In genomic region chr17:50219939-50220465, GRCh38 we compare ENCODE assay signal across 9 cellular contexts. TPM values are rescaled to one million over a fixed set of nuclear protein-coding genes. Genes with fewer than 3 reads are reported as not detected.
DNase-seq lines count a peak whose midpoint lies in the region; ATAC-seq, FAIRE-seq and TF ChIP-seq lines count a peak whose summit lies in the region.
"Had no signal": no experiment of that assay in that cellular context is flagged by ENCODE, and none has a peak within 500 bp of the region (broad histone marks: within the 10 kb centered on the region; RNA-seq: fewer than 3 reads in every experiment).

No MANE protein-coding gene starts in this region.

- peak overlapping the region; percentile 94 for H3K18ac ChIP-seq in IMR-90 (ENCODE audit: low read depth, low read length)

- no peak overlapping the region for H3K4me3 Mint-ChIP-seq in type B pancreatic cell
- H3K4me3 Mint-ChIP-seq: activated T-helper 17 cell treated with anti-CD3 and anti-CD28 coated beads, Interleukin-2, amount 50 U/mL, for 72 hours had no signal

- H3K9me3 Mint-ChIP-seq in type B pancreatic cell: no peaks in the 10 kb centered on the region
- H3K9me3 Mint-ChIP-seq: activated T-helper 17 cell treated with anti-CD3 and anti-CD28 coated beads, Interleukin-2, amount 50 U/mL, for 72 hours had no signal

- peak overlapping the region; percentile 87 for H3K27ac ChIP-seq in IMR-90 (ENCODE audit: insufficient read depth, low read length)
- H3K27ac ChIP-seq in coronary artery: peak overlapping the region; percentile 82 to 94
- peak overlapping the region; percentile 18 for H3K27ac ChIP-seq in HepG2 (ENCODE audit: extremely low read length, insufficient read depth, low read length)
- no peak overlapping the region for H3K27ac ChIP-seq in small intestine (ENCODE audit: low read depth in 1 of 2, low read length in 1 of 2)
- no peak overlapping the region for H3K27ac ChIP-seq in dorsolateral prefrontal cortex

- peaks cover 38% of the 10 kb centered on the region for H3K4me1 ChIP-seq in IMR-90 (ENCODE audit: control insufficient read depth, insufficient read depth, low read length)
- peaks cover 40% of the 10 kb centered on the region for H3K4me1 ChIP-seq in HepG2 (ENCODE audit: insufficient read depth, low read length)
- no peaks in the 10 kb centered on the region for H3K4me1 ChIP-seq in small intestine (ENCODE audit: control insufficient read depth in 2 of 2, insufficient read depth in 1 of 2, low read depth in 1 of 2, low read length in 1 of 2)

- peak overlapping the region; percentile 73 for H3K9ac ChIP-seq in IMR-90 (ENCODE audit: low read depth, low read length)
- no peak overlapping the region for H3K9ac ChIP-seq in HepG2 (ENCODE audit: insufficient read depth, low read depth, low read length)

- WGBS in IMR-90 (ENCODE audit: extremely low coverage in 2 of 2, insufficient read length in 1 of 2), 2 experiments: no CpG with 5 or more reads among the region's 4 CpGs
- 0% methylated on average over 4 of the region's 4 CpGs for WGBS in HepG2 (ENCODE audit: low lambda C conversion rate)
- 43 to 47% (median 45%) methylated on average over 4 of the region's 4 CpGs for WGBS in small intestine, 3 donors

- TF ChIP-seq RAD21 in IMR-90 (IDR thresholded peaks at IDR 0.05; ENCODE audit: low read length) (no peak; the same call in 1 of the 2 replicates), HepG2 (CRISPR knock-in tag; IDR thresholded peaks at IDR 0.05) (no peak; the same call in 1 of the 2 replicates)

- H2BK5ac ChIP-seq in IMR-90 (ENCODE audit: low read depth, low read length, poor library complexity, severe bottlenecking): peak overlapping the region; percentile 95

- H4K8ac ChIP-seq in IMR-90 (ENCODE audit: low read depth in 2 of 2, low read length in 2 of 2): peak overlapping the region; percentile 62 to 93

- DNase-seq in IMR-90 (peak; percentile 75), coronary artery (ENCODE audit: low spot score) (peak; percentile 80), HepG2 (ENCODE audit: low spot score) (peak; percentile 87), type B pancreatic cell (ENCODE audit: extremely low spot score, unreplicated experiment) (no peak), small intestine (no peak), dorsolateral prefrontal cortex (no peak)

- H3K4ac ChIP-seq in IMR-90 (ENCODE audit: low read depth, low read length): peak overlapping the region; percentile 93

- H3K36me3 ChIP-seq in IMR-90 (ENCODE audit: control insufficient read depth, insufficient read depth, low read length) (no peaks in the 10 kb centered on the region), HepG2 (replicated peaks in 1 of 2; ENCODE audit: control insufficient read depth in 1 of 2, insufficient read depth in 2 of 2, low read length in 2 of 2) (no peaks in the 10 kb centered on the region), small intestine (ENCODE audit: control insufficient read depth in 2 of 2, insufficient read depth in 2 of 2, low read length in 2 of 2) (no peaks in the 10 kb centered on the region)

- peak overlapping the region; percentile 94 for H2BK120ac ChIP-seq in IMR-90 (ENCODE audit: low read depth, low read length)

- H3K9me3 ChIP-seq in IMR-90 (ENCODE audit: control insufficient read depth, insufficient read depth, low read length) (no peaks in the 10 kb centered on the region), HepG2 (ENCODE audit: low read length) (peaks cover 5% of the 10 kb centered on the region; the same call in 1 of the 2 replicates), small intestine (ENCODE audit: control insufficient read depth, low read depth) (no peaks in the 10 kb centered on the region)

- peak; percentile 26 to 34; a peak in 1 of 4 replicates for TF ChIP-seq EP300 in HepG2 (IDR thresholded peaks at IDR 0.05; ENCODE audit: low read depth in 2 of 2, low read length in 2 of 2)
- no peak for TF ChIP-seq EP300 in HepG2 (CRISPR knock-in tag; IDR thresholded peaks at IDR 0.05; ENCODE audit: borderline replicate concordance)

- no TSS peak for BruUV-seq in IMR-90 (replicated peaks; lab: Mats Ljungman, UMichigan)
- BruUV-seq in HepG2 (replicated peaks; lab: Mats Ljungman, UMichigan): no TSS peak

- intact Hi-C loops in IMR-90 (cut with micrococcal nuclease) (loop anchor here (1.0 kb wide), 1 partner anchor 46 kb away; no protein-coding TSS in a partner anchor), HepG2 (cut with micrococcal nuclease; ENCODE audit: unreplicated experiment) (no loop called here), dorsolateral prefrontal cortex (cut with DNase I) (no loop called here)

- H3K27ac Mint-ChIP-seq in type B pancreatic cell: peak overlapping the region; percentile 58
- H3K27ac Mint-ChIP-seq: activated T-helper 17 cell treated with anti-CD3 and anti-CD28 coated beads, Interleukin-2, amount 50 U/mL, for 72 hours had no signal

- no peaks in the 10 kb centered on the region for H3K27me3 ChIP-seq in IMR-90 (ENCODE audit: control insufficient read depth, insufficient read depth, low read length)
- H3K27me3 ChIP-seq in HepG2 (ENCODE audit: control insufficient read depth in 1 of 2, insufficient read depth in 2 of 2, low read length in 2 of 2): no peaks in the 10 kb centered on the region; a peak in 1 of 5 replicates
- H3K27me3 ChIP-seq in small intestine (ENCODE audit: control insufficient read depth in 2 of 2, insufficient read depth in 2 of 2, low read length in 2 of 2): peaks cover 0 to 2% of the 10 kb centered on the region in 2 donors
- peaks cover 0 to 9% (median 0%) of the 10 kb centered on the region in 45 donors for H3K27me3 ChIP-seq in dorsolateral prefrontal cortex

- H2AK5ac ChIP-seq in IMR-90 (ENCODE audit: low read depth, low read length): peak overlapping the region; percentile 84

- TF ChIP-seq CTCF in IMR-90 (conservative IDR thresholded peaks at IDR 0.05; ENCODE audit: low read depth, low read length) (no peak), coronary artery (IDR thresholded peaks at IDR 0.05) (no peak), HepG2 (CRISPR knock-in tag; IDR thresholded peaks at IDR 0.05) (peak; percentile 3; the same call in 1 of the 2 replicates), type B pancreatic cell (conservative IDR thresholded peaks at IDR 0.05) (no peak), dorsolateral prefrontal cortex (IDR thresholded peaks at IDR 0.05 in 54 of 56, conservative IDR thresholded peaks at IDR 0.05 in 2 of 56; ENCODE audit: low read depth in 1 of 56, partially characterized antibody in 56 of 56) (no peak)

- H3K4me2 ChIP-seq in IMR-90 (ENCODE audit: low read depth, low read length): peak overlapping the region; percentile 94
- peak overlapping the region; percentile 57 for H3K4me2 ChIP-seq in HepG2 (ENCODE audit: low read depth, low read length)

- H3K56ac ChIP-seq in IMR-90 (ENCODE audit: extremely low read depth, insufficient read depth, low read length): peak overlapping the region; percentile 93

- CTCF ChIA-PET in IMR-90 (lab: Yijun Ruan, JAX): interaction anchor here (0.6 to 2.2 kb wide), 2 partner anchors 9 to 49 kb away, joined by 3 to 10 read pairs; no protein-coding TSS in a partner anchor
- CTCF ChIA-PET in HepG2 (lab: Yijun Ruan, JAX; ENCODE audit: low intra/inter-chr PET ratio, low total read pairs): interaction anchor here (1.2 kb wide), 1 partner anchor 19 kb away, joined by 3 read pairs; no protein-coding TSS in a partner anchor

- H3K79me2 ChIP-seq in HepG2 (ENCODE audit: insufficient read depth, low read length): no peaks in the 10 kb centered on the region

- TF ChIP-seq POLR2A in IMR-90 (IDR thresholded peaks at IDR 0.05; ENCODE audit: low read depth, low read length) (peak; percentile 40; the same call in 1 of the 2 replicates), HepG2 (IDR thresholded peaks at IDR 0.05; ENCODE audit: insufficient read depth in 1 of 2, low read depth in 2 of 2, low read length in 2 of 2) (0 out of 4 replicates have a peak, but pooled peaks of 1 of the 2 experiments have one; percentile 39)

- H2AK9ac ChIP-seq in IMR-90 (replicated peaks; ENCODE audit: low read depth, low read length, poor library complexity): peak overlapping the region; percentile 38

- in situ Hi-C loops in IMR-90 (cut with MboI; ENCODE audit: low sequenced_read_pairs): no loop called here
- in situ Hi-C loops in HepG2 (cut with HindIII; ENCODE audit: extremely low pct_ligation_motif_present, low pct_unique_long_range_greater_than_20kb): no loop called here

- H3K27me3 Mint-ChIP-seq in type B pancreatic cell: peaks cover 6% of the 10 kb centered on the region

- peak overlapping the region; percentile 87 for H2BK15ac ChIP-seq in IMR-90 (ENCODE audit: low read depth, low read length)

- H3K79me1 ChIP-seq in IMR-90 (ENCODE audit: low read depth in 1 of 2, low read length in 2 of 2): peaks cover 13 to 54% of the 10 kb centered on the region in 2 experiments; a peak in 3 of 4 replicates

- H4K20me1 ChIP-seq in IMR-90 (ENCODE audit: insufficient read depth, low read length) (peaks cover 4% of the 10 kb centered on the region; the same call in 1 of the 2 replicates), HepG2 (ENCODE audit: insufficient read depth, low read length) (no peaks in the 10 kb centered on the region)

- H3K36me3 Mint-ChIP-seq in type B pancreatic cell: no peaks in the 10 kb centered on the region

- H3K4me3 ChIP-seq in IMR-90 (ENCODE audit: insufficient read depth, low read depth, low read length): peak overlapping the region; percentile 41; the same call in 1 of the 2 replicates
- peak overlapping the region; percentile 25 for H3K4me3 ChIP-seq in coronary artery
- peak overlapping the region in 2 of 3 experiments; percentile 11 to 20; a peak in 1 of 6 replicates for H3K4me3 ChIP-seq in HepG2 (replicated peaks in 1 of 3; ENCODE audit: insufficient read depth in 1 of 3, low read depth in 2 of 3, low read length in 3 of 3)
- H3K4me3 ChIP-seq in small intestine (ENCODE audit: low read depth in 1 of 2, low read length in 2 of 2): no peak overlapping the region
- H3K4me3 ChIP-seq in dorsolateral prefrontal cortex: no peak overlapping the region

- peaks cover 45% of the 10 kb centered on the region for H3K4me1 Mint-ChIP-seq in type B pancreatic cell (ENCODE audit: unreplicated experiment)
- H3K4me1 Mint-ChIP-seq: activated T-helper 17 cell treated with anti-CD3 and anti-CD28 coated beads, Interleukin-2, amount 50 U/mL, for 72 hours had no signal

- H2AFZ ChIP-seq in IMR-90 (replicated peaks; ENCODE audit: low read length, poor library complexity): peak overlapping the region; percentile 27
- no peak overlapping the region for H2AFZ ChIP-seq in HepG2 (ENCODE audit: low read length)

- FAIRE-seq in HepG2 (lab: Jason Lieb, UNC) (peak; percentile 89), small intestine (lab: Jason Lieb, UNC) (no peak)

- peak overlapping the region; percentile 92 for H2BK20ac ChIP-seq in IMR-90 (ENCODE audit: low read depth, low read length)

- peak overlapping the region; percentile 86 for H4K5ac ChIP-seq in IMR-90 (ENCODE audit: low read depth, low read length)

- ATAC-seq in IMR-90 (ENCODE audit: low read depth) (peak; percentile 50), HepG2 (peak; percentile 97), GM19023 (IDR thresholded peaks at IDR 0.05; ENCODE audit: unreplicated experiment) (no peak)
- no peak for ATAC-seq in activated CD4-positive, CD25-positive, alpha-beta regulatory T cell treated with anti-CD3 and anti-CD28 coated beads, Interleukin-2, amount 50 U/mL, for 24 hours
- ATAC-seq: activated T-helper 17 cell treated with anti-CD3 and anti-CD28 coated beads, Interleukin-2, amount 50 U/mL, for 72 hours had no signal

- H3K23ac ChIP-seq in IMR-90 (ENCODE audit: low read depth, low read length): peak overlapping the region; percentile 84

- dilution Hi-C loops in IMR-90 (cut with HindIII; ENCODE audit: low sequenced_read_pairs, unreplicated experiment): no loop called here

- POLR2A ChIA-PET in IMR-90 (lab: Charles Lee; ENCODE audit: unreplicated experiment) (interaction anchor here (0.7 to 3.2 kb wide), 11 partner anchors 10 to 39 kb away, joined by 3 to 35 read pairs (median 3); partner anchors contain the start of gene COL1A1), HepG2 (lab: Yijun Ruan, JAX) (interaction anchor here (1.3 kb wide), 1 partner anchor 10 kb away, joined by 3 read pairs; no protein-coding TSS in a partner anchor)

- peak overlapping the region; percentile 96 for H4K91ac ChIP-seq in IMR-90 (ENCODE audit: insufficient read depth, low read depth, low read length)

- peak overlapping the region; percentile 94 for H3K14ac ChIP-seq in IMR-90 (replicated peaks; ENCODE audit: low read depth, low read length)

- peaks cover 19% of the 10 kb centered on the region for H3K9me1 ChIP-seq in IMR-90 (ENCODE audit: insufficient read depth, low read length)

RNA-seq across cellular contexts. Expression of gene COL1A1, which starts 18.6 kb away (rescaled TPM):
- total RNA-seq in IMR-90 (2012; rRNA removed): 1,825 and 2,180 TPM in 2 replicates
- polyA plus RNA-seq in IMR-90 (2012; rRNA removed): 4,117 and 4,350 TPM in 2 replicates
- 6,648 and 7,973 TPM in 2 replicates for polyA plus RNA-seq in IMR-90 (2012; cell fraction: cytosol; rRNA removed)
- polyA plus RNA-seq in IMR-90 (2012; cell fraction: nucleus; rRNA removed; ENCODE audit: low replicate concordance): 7,018 and 18,611 TPM in 2 replicates
- 0.17 TPM in 1 of 2 replicates, not detected in the other for total RNA-seq in HepG2 (2016; rRNA removed; fragmentation: Illumina TruSeq; extraction: Trizol)
- total RNA-seq in HepG2 (2016; cell fraction: cytosol; rRNA removed; fragmentation: Illumina TruSeq; extraction: Trizol; ENCODE audit: low read depth): not detected in 2 replicates
- 0.03 and 0.06 TPM in 2 replicates for total RNA-seq in HepG2 (2016; cell fraction: insoluble cytoplasmic fraction; rRNA removed; fragmentation: Illumina TruSeq; extraction: Trizol)
- 0.09 and 0.24 TPM in 2 replicates for total RNA-seq in HepG2 (2016; cell fraction: membrane; rRNA removed; fragmentation: Illumina TruSeq; extraction: Trizol)
- total RNA-seq in HepG2 (2016; cell fraction: nucleus; rRNA removed; fragmentation: Illumina TruSeq; extraction: Trizol): 0.68 and 0.72 TPM in 2 replicates
- 0.05 and 0.14 TPM in 2 replicates for polyA plus RNA-seq in HepG2 (2011; rRNA removed)
- polyA plus RNA-seq in HepG2 (2011; cell fraction: cytosol; rRNA removed): 0.01 TPM in 1 of 2 replicates, not detected in the other
- 1.7 and 2.5 TPM in 2 replicates for polyA plus RNA-seq in HepG2 (2011; cell fraction: nucleus; rRNA removed)
- polyA plus RNA-seq in HepG2 (2012): 0.19 TPM in 2 replicates
- 0.03 TPM in 1 of 2 replicates, not detected in the other for polyA plus RNA-seq in HepG2 (2016; cell fraction: cytosol; fragmentation: Illumina TruSeq; extraction: Trizol; ENCODE audit: low read depth)
- polyA plus RNA-seq in HepG2 (2016; cell fraction: insoluble cytoplasmic fraction; fragmentation: Illumina TruSeq; extraction: Trizol; ENCODE audit: low read depth): 0.07 TPM in 1 of 2 replicates, not detected in the other
- not detected in 2 replicates for polyA plus RNA-seq in HepG2 (2016; cell fraction: membrane; fragmentation: Illumina TruSeq; extraction: Trizol; ENCODE audit: low read depth)
- polyA plus RNA-seq in HepG2 (2016; cell fraction: nucleus; fragmentation: Illumina TruSeq; extraction: Trizol; ENCODE audit: insufficient read depth, low read depth): 1.00 and 2.8 TPM in 2 replicates
- polyA minus RNA-seq in HepG2 (2011; rRNA and poly(A)+ RNA removed; ENCODE audit: low replicate concordance): 35.8 TPM in 1 of 2 replicates, not detected in the other
- 0.70 and 0.79 TPM in 2 replicates for polyA minus RNA-seq in HepG2 (2011; cell fraction: cytosol; rRNA and poly(A)+ RNA removed)
- 0.52 and 1.2 TPM in 2 replicates for polyA minus RNA-seq in HepG2 (2011; cell fraction: nucleus; rRNA and poly(A)+ RNA removed)
- 31.0 and 201 TPM in 2 replicates for total RNA-seq in type B pancreatic cell (ENCODE audit: low replicate concordance)
- polyA plus RNA-seq in small intestine: 10 to 100 TPM in 1 of 3 donors, 1 to 10 TPM in 2; 2.2 to 51.6 (median 2.7) TPM
- total RNA-seq in dorsolateral prefrontal cortex: 10 to 100 TPM in 16 of 120 experiments, 1 to 10 TPM in 95, under 1 TPM in 9; 0.25 to 23.1 (median 3.3) TPM

RNA-seq across cellular contexts. Expression of gene SGCA, which starts 54.2 kb away (rescaled TPM):
- total RNA-seq in IMR-90 (2012; rRNA removed): not detected in 2 replicates
- 0.19 and 0.55 TPM in 2 replicates for polyA plus RNA-seq in IMR-90 (2012; rRNA removed)
- polyA plus RNA-seq in IMR-90 (2012; cell fraction: cytosol; rRNA removed): 0.36 and 0.43 TPM in 2 replicates
- 0.34 TPM in 1 of 2 replicates, not detected in the other for polyA plus RNA-seq in IMR-90 (2012; cell fraction: nucleus; rRNA removed; ENCODE audit: low replicate concordance)
- not detected in 2 replicates for total RNA-seq in HepG2 (2016; rRNA removed; fragmentation: Illumina TruSeq; extraction: Trizol)
- total RNA-seq in HepG2 (2016; cell fraction: cytosol; rRNA removed; fragmentation: Illumina TruSeq; extraction: Trizol; ENCODE audit: low read depth): not detected in 2 replicates
- not detected in 2 replicates for total RNA-seq in HepG2 (2016; cell fraction: insoluble cytoplasmic fraction; rRNA removed; fragmentation: Illumina TruSeq; extraction: Trizol)
- total RNA-seq in HepG2 (2016; cell fraction: membrane; rRNA removed; fragmentation: Illumina TruSeq; extraction: Trizol): not detected in 2 replicates
- total RNA-seq in HepG2 (2016; cell fraction: nucleus; rRNA removed; fragmentation: Illumina TruSeq; extraction: Trizol): not detected in 2 replicates
- polyA plus RNA-seq in HepG2 (2011; rRNA removed): not detected in 2 replicates
- not detected in 2 replicates for polyA plus RNA-seq in HepG2 (2011; cell fraction: cytosol; rRNA removed)
- polyA plus RNA-seq in HepG2 (2011; cell fraction: nucleus; rRNA removed): 0.42 TPM in 1 of 2 replicates, not detected in the other
- not detected in 2 replicates for polyA plus RNA-seq in HepG2 (2012)
- not detected in 2 replicates for polyA plus RNA-seq in HepG2 (2016; cell fraction: cytosol; fragmentation: Illumina TruSeq; extraction: Trizol; ENCODE audit: low read depth)
- polyA plus RNA-seq in HepG2 (2016; cell fraction: insoluble cytoplasmic fraction; fragmentation: Illumina TruSeq; extraction: Trizol; ENCODE audit: low read depth): not detected in 2 replicates
- polyA plus RNA-seq in HepG2 (2016; cell fraction: membrane; fragmentation: Illumina TruSeq; extraction: Trizol; ENCODE audit: low read depth): not detected in 2 replicates
- not detected in 2 replicates for polyA plus RNA-seq in HepG2 (2016; cell fraction: nucleus; fragmentation: Illumina TruSeq; extraction: Trizol; ENCODE audit: insufficient read depth, low read depth)
- 0.19 TPM in 1 of 2 replicates, not detected in the other for polyA minus RNA-seq in HepG2 (2011; rRNA and poly(A)+ RNA removed; ENCODE audit: low replicate concordance)
- polyA minus RNA-seq in HepG2 (2011; cell fraction: cytosol; rRNA and poly(A)+ RNA removed): not detected in 2 replicates
- polyA minus RNA-seq in HepG2 (2011; cell fraction: nucleus; rRNA and poly(A)+ RNA removed): not detected in 2 replicates
- total RNA-seq in type B pancreatic cell (ENCODE audit: low replicate concordance): 0.72 TPM in 1 of 2 replicates, not detected in the other
- polyA plus RNA-seq in small intestine: 1 to 10 TPM in 2 of 3 donors, not detected in 1; 5.0 to 6.2 TPM
- total RNA-seq in dorsolateral prefrontal cortex: 1 to 10 TPM in 57 of 120 experiments, under 1 TPM in 26, not detected in 37; 0.37 to 7.6 (median 1.3) TPM
- total RNA-seq: activated T-helper 17 cell treated with anti-CD3 and anti-CD28 coated beads, Interleukin-2, amount 50 U/mL, for 72 hours had no signal

RNA-seq across cellular contexts. Expression of gene TMEM92, which starts 54.3 kb away (rescaled TPM):
- total RNA-seq in IMR-90 (2012; rRNA removed): 0.18 and 0.28 TPM in 2 replicates
- polyA plus RNA-seq in IMR-90 (2012; rRNA removed): 0.86 and 1.7 TPM in 2 replicates
- 0.90 and 1.4 TPM in 2 replicates for polyA plus RNA-seq in IMR-90 (2012; cell fraction: cytosol; rRNA removed)
- 1.0 and 1.1 TPM in 2 replicates for polyA plus RNA-seq in IMR-90 (2012; cell fraction: nucleus; rRNA removed; ENCODE audit: low replicate concordance)
- not detected in 2 replicates for total RNA-seq in HepG2 (2016; rRNA removed; fragmentation: Illumina TruSeq; extraction: Trizol)
- total RNA-seq in HepG2 (2016; cell fraction: cytosol; rRNA removed; fragmentation: Illumina TruSeq; extraction: Trizol; ENCODE audit: low read depth): not detected in 2 replicates
- total RNA-seq in HepG2 (2016; cell fraction: insoluble cytoplasmic fraction; rRNA removed; fragmentation: Illumina TruSeq; extraction: Trizol): not detected in 2 replicates
- total RNA-seq in HepG2 (2016; cell fraction: membrane; rRNA removed; fragmentation: Illumina TruSeq; extraction: Trizol): 0.14 TPM in 1 of 2 replicates, not detected in the other
- total RNA-seq in HepG2 (2016; cell fraction: nucleus; rRNA removed; fragmentation: Illumina TruSeq; extraction: Trizol): not detected in 2 replicates
- polyA plus RNA-seq in HepG2 (2011; rRNA removed): 0.07 and 0.10 TPM in 2 replicates
- 0.25 and 0.47 TPM in 2 replicates for polyA plus RNA-seq in HepG2 (2011; cell fraction: cytosol; rRNA removed)
- 0.07 and 0.08 TPM in 2 replicates for polyA plus RNA-seq in HepG2 (2011; cell fraction: nucleus; rRNA removed)
- 0.11 and 0.31 TPM in 2 replicates for polyA plus RNA-seq in HepG2 (2012)
- polyA plus RNA-seq in HepG2 (2016; cell fraction: cytosol; fragmentation: Illumina TruSeq; extraction: Trizol; ENCODE audit: low read depth): 0.05 and 0.06 TPM in 2 replicates
- polyA plus RNA-seq in HepG2 (2016; cell fraction: insoluble cytoplasmic fraction; fragmentation: Illumina TruSeq; extraction: Trizol; ENCODE audit: low read depth): not detected in 2 replicates
- polyA plus RNA-seq in HepG2 (2016; cell fraction: membrane; fragmentation: Illumina TruSeq; extraction: Trizol; ENCODE audit: low read depth): 0.23 TPM in 1 of 2 replicates, not detected in the other
- not detected in 2 replicates for polyA plus RNA-seq in HepG2 (2016; cell fraction: nucleus; fragmentation: Illumina TruSeq; extraction: Trizol; ENCODE audit: insufficient read depth, low read depth)
- polyA minus RNA-seq in HepG2 (2011; rRNA and poly(A)+ RNA removed; ENCODE audit: low replicate concordance): 0.32 and 15.1 TPM in 2 replicates
- not detected in 2 replicates for polyA minus RNA-seq in HepG2 (2011; cell fraction: cytosol; rRNA and poly(A)+ RNA removed)
- polyA minus RNA-seq in HepG2 (2011; cell fraction: nucleus; rRNA and poly(A)+ RNA removed): not detected in 2 replicates
- 1.6 and 1.8 TPM in 2 replicates for total RNA-seq in type B pancreatic cell (ENCODE audit: low replicate concordance)
- polyA plus RNA-seq in small intestine: 10 to 100 TPM; 29.1 to 53.5 (median 39.1) TPM
- total RNA-seq in dorsolateral prefrontal cortex: 1 to 10 TPM in 4 of 120 experiments, under 1 TPM in 26, not detected in 90; 0.14 to 2.1 (median 0.43) TPM

Comparison
In these comparisons a context has a peak if more than half of its experiments do, and no peak if none do; other contexts are left out.
1. ATAC-seq: peak in IMR-90 (single experiment) and HepG2 (single experiment); none in GM19023 (single experiment) and activated CD4-positive, CD25-positive, alpha-beta regulatory T cell treated with anti-CD3 and anti-CD28 coated beads, Interleukin-2, amount 50 U/mL, for 24 hours (0 of 2).
2. DNase-seq: peak in IMR-90 (single experiment), coronary artery (single experiment) and HepG2 (single experiment); none in type B pancreatic cell (single experiment), small intestine (single experiment) and dorsolateral prefrontal cortex (0 of 10).
3. H3K27ac ChIP-seq: peak in IMR-90 (single experiment), coronary artery (2 of 2) and HepG2 (single experiment); none in small intestine (0 of 2) and dorsolateral prefrontal cortex (0 of 59).
4. H3K4me3 ChIP-seq: peak in IMR-90 (single experiment), coronary artery (single experiment) and HepG2 (2 of 3); none in small intestine (0 of 2) and dorsolateral prefrontal cortex (0 of 59).